In the genomic region with DNA sequence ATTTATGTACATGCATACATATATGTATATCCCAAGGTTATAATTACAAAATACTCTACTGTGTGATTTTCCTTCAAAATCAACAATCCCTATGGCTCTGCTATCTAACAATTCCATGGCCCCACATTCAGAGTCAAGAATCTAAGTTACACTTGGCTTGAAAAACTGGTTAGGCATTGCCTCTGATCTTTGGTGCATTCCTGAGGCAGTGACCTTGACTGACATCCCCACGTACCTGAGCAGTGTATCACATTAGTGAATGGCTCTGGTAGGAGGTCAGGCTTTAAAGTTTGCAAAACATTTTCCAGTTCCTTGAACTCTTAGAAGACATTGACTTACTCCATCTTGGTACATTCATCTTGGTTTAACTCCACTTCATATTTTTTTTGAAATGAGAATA, we compare ENCODE assay signal across 1 cellular context.
TF ChIP-seq lines count a peak whose summit lies in the region.

No MANE protein-coding gene starts in this region.

TF ChIP-seq in HepG2, 621 proteins besides CTCF, POLR2A, EP300 and RAD21 (continued from another document):
- TF ChIP-seq DMTF1 (CRISPR knock-in tag; IDR thresholded peaks at IDR 0.05) (no peak), MIXL1 (CRISPR knock-in tag; IDR thresholded peaks at IDR 0.05) (0 out of 2 replicates have a peak, but pooled peaks have one; percentile 47), NR2F6 (IDR thresholded peaks at IDR 0.05) (no peak), NR2F6 (CRISPR knock-in tag; IDR thresholded peaks at IDR 0.05) (peak; percentile 43; the same call in 1 of the 2 replicates), PCBP1 (IDR thresholded peaks at IDR 0.05; ENCODE audit: borderline replicate concordance, low read depth, low read length) (no peak), MIER2 (CRISPR knock-in tag; IDR thresholded peaks at IDR 0.05) (0 out of 2 replicates have a peak, but pooled peaks have one; percentile 11), ARID3A (IDR thresholded peaks at IDR 0.05; ENCODE audit: low read depth, low read length) (peak; percentile 43; the same call in 1 of the 2 replicates), STAT5B (CRISPR knock-in tag; IDR thresholded peaks at IDR 0.05) (no peak), MATR3 (CRISPR knock-in tag; IDR thresholded peaks at IDR 0.05) (no peak), RARA (CRISPR knock-in tag; IDR thresholded peaks at IDR 0.05) (peak; percentile 31; the same call in 1 of the 2 replicates), SAP130 (CRISPR knock-in tag; IDR thresholded peaks at IDR 0.05; ENCODE audit: low read depth) (peak; percentile 27; the same call in 1 of the 2 replicates), NFRKB (IDR thresholded peaks at IDR 0.05) (no peak), BCL6 (CRISPR knock-in tag; IDR thresholded peaks at IDR 0.05) (peak; percentile 88)
- TF ChIP-seq, protein P1, sequence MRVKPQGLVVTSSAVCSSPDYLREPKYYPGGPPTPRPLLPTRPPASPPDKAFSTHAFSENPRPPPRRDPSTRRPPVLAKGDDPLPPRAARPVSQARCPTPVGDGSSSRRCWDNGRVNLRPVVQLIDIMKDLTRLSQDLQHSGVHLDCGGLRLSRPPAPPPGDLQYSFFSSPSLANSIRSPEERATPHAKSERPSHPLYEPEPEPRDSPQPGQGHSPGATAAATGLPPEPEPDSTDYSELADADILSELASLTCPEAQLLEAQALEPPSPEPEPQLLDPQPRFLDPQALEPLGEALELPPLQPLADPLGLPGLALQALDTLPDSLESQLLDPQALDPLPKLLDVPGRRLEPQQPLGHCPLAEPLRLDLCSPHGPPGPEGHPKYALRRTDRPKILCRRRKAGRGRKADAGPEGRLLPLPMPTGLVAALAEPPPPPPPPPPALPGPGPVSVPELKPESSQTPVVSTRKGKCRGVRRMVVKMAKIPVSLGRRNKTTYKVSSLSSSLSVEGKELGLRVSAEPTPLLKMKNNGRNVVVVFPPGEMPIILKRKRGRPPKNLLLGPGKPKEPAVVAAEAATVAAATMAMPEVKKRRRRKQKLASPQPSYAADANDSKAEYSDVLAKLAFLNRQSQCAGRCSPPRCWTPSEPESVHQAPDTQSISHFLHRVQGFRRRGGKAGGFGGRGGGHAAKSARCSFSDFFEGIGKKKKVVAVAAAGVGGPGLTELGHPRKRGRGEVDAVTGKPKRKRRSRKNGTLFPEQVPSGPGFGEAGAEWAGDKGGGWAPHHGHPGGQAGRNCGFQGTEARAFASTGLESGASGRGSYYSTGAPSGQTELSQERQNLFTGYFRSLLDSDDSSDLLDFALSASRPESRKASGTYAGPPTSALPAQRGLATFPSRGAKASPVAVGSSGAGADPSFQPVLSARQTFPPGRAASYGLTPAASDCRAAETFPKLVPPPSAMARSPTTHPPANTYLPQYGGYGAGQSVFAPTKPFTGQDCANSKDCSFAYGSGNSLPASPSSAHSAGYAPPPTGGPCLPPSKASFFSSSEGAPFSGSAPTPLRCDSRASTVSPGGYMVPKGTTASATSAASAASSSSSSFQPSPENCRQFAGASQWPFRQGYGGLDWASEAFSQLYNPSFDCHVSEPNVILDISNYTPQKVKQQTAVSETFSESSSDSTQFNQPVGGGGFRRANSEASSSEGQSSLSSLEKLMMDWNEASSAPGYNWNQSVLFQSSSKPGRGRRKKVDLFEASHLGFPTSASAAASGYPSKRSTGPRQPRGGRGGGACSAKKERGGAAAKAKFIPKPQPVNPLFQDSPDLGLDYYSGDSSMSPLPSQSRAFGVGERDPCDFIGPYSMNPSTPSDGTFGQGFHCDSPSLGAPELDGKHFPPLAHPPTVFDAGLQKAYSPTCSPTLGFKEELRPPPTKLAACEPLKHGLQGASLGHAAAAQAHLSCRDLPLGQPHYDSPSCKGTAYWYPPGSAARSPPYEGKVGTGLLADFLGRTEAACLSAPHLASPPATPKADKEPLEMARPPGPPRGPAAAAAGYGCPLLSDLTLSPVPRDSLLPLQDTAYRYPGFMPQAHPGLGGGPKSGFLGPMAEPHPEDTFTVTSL (CRISPR knock-in tag; IDR thresholded peaks at IDR 0.05; ENCODE audit: borderline replicate concordance), result peak; percentile 57; the same call in 1 of the 2 replicates
- TF ChIP-seq, protein P2, sequence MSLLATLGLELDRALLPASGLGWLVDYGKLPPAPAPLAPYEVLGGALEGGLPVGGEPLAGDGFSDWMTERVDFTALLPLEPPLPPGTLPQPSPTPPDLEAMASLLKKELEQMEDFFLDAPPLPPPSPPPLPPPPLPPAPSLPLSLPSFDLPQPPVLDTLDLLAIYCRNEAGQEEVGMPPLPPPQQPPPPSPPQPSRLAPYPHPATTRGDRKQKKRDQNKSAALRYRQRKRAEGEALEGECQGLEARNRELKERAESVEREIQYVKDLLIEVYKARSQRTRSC (CRISPR knock-in tag; IDR thresholded peaks at IDR 0.05; ENCODE audit: low read depth), result no peak
TF ChIP-seq in HepG2: peak in this region for 23.
